ENCODE assay signal across 16 cellular contexts in the genomic region with DNA sequence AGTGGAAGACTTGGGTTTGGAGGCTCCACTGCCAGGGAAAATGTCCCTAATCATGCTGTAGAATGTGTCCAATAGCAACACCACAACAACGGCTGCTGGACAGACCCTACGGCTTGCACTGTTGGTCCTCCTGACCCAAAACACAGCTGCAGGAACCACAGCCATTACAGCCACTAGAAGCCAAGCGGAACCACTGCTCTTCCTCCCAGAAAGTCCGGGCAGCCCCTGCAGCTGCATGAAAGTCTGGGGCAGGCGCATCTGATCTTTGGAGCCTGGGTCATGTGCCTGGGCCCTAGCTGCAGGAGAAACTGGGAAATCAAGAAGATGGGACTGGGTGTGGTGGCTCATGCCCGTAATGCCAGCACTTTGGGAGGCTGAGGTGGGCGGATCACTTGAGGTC.
DNase-seq lines count a peak whose midpoint lies in the region; ATAC-seq lines count a peak whose summit lies in the region.
"Had no signal": no experiment of that assay in that cellular context is flagged by ENCODE, and none has a peak within 500 bp of the region (broad histone marks: within the 10 kb centered on the region; RNA-seq: fewer than 3 reads in every experiment).

No MANE protein-coding gene starts in this region.

- peak overlapping the region in 9 of 11 experiments; percentile 5 to 54 (median 23); a peak in 12 of 22 replicates for H3K4me2 ChIP-seq in BLaER1 treated with 17β-estradiol and CSF1 and Interleukin-3, amounts not matched to agents 10 nM and 100 nM
- peak overlapping the region; percentile 58 for H3K4me2 ChIP-seq in Karpas-422 (ENCODE audit: low read depth, low read length, poor library complexity, severe bottlenecking)

- H3K9me3 Mint-ChIP-seq in stimulated activated memory B cell treated with anti-CD40 and anti-IgM and Interleukin-4, amounts not matched to agents 10 μg/mL and 1 μg/mL and 100 μg/mL, for 72 hours, result no peaks in the 10 kb centered on the region
- H3K9me3 Mint-ChIP-seq: CD14-positive monocyte; CD8-positive, alpha-beta T cell had no signal

- H3K36me3 ChIP-seq in BLaER1 treated with 17β-estradiol and CSF1 and Interleukin-3, amounts not matched to agents 10 nM and 100 nM, result no peaks in the 10 kb centered on the region
- H3K36me3 ChIP-seq in Karpas-422 (ENCODE audit: insufficient read depth, low read length), result no peaks in the 10 kb centered on the region

- H3K4me3 ChIP-seq in BLaER1 treated with 17β-estradiol and CSF1 and Interleukin-3, amounts not matched to agents 10 nM and 100 nM, result no peak overlapping the region
- peak overlapping the region; percentile 33 for H3K4me3 ChIP-seq in Karpas-422 (ENCODE audit: low read length)

- no peak overlapping the region for H3K27ac ChIP-seq in BLaER1 treated with 17β-estradiol and CSF1 and Interleukin-3, amounts not matched to agents 10 nM and 100 nM
- peak overlapping the region; percentile 100 for H3K27ac ChIP-seq in Karpas-422 (ENCODE audit: low read length)

- H3K9me2 ChIP-seq in Karpas-422 (replicated peaks; ENCODE audit: insufficient read depth, low read length), result no peaks in the 10 kb centered on the region

- H3K27me3 ChIP-seq in BLaER1 treated with 17β-estradiol and CSF1 and Interleukin-3, amounts not matched to agents 10 nM and 100 nM, result no peaks in the 10 kb centered on the region
- H3K27me3 ChIP-seq in Karpas-422 (ENCODE audit: low read length), result no peaks in the 10 kb centered on the region

- peaks cover 0 to 12% (median 8%) of the 10 kb centered on the region in 10 experiments; a peak in 13 of 20 replicates for H3K4me1 ChIP-seq in BLaER1 treated with 17β-estradiol and CSF1 and Interleukin-3, amounts not matched to agents 10 nM and 100 nM
- peaks cover 80% of the 10 kb centered on the region for H3K4me1 ChIP-seq in Karpas-422 (ENCODE audit: low read length)

- ATAC-seq in stimulated activated memory B cell treated with anti-CD40 and anti-IgM and Interleukin-4, amounts not matched to agents 10 μg/mL and 1 μg/mL and 100 μg/mL, for 72 hours, result peak; percentile 54
- ATAC-seq in HG02571 (IDR thresholded peaks at IDR 0.05; ENCODE audit: unreplicated experiment), result no peak
- ATAC-seq: CD8-positive, alpha-beta T cell had no signal

- H4K20me1 ChIP-seq in BLaER1 treated with 17β-estradiol and CSF1 and Interleukin-3, amounts not matched to agents 10 nM and 100 nM, result no peaks in the 10 kb centered on the region
- H4K20me1 ChIP-seq in Karpas-422 (ENCODE audit: insufficient read depth, low read depth, low read length), result no peaks in the 10 kb centered on the region

- peak overlapping the region; percentile 14 for H3K27ac Mint-ChIP-seq in stimulated activated memory B cell treated with anti-CD40 and anti-IgM and Interleukin-4, amounts not matched to agents 10 μg/mL and 1 μg/mL and 100 μg/mL, for 72 hours
- H3K27ac Mint-ChIP-seq: CD14-positive monocyte; CD8-positive, alpha-beta T cell had no signal

- H3K9ac ChIP-seq in BLaER1 treated with 17β-estradiol and CSF1 and Interleukin-3, amounts not matched to agents 10 nM and 100 nM, result no peak overlapping the region
- peak overlapping the region; percentile 60 for H3K9ac ChIP-seq in Karpas-422 (ENCODE audit: low read length)

- peak overlapping the region; percentile 48 for H3K4me3 Mint-ChIP-seq in stimulated activated memory B cell treated with anti-CD40 and anti-IgM and Interleukin-4, amounts not matched to agents 10 μg/mL and 1 μg/mL and 100 μg/mL, for 72 hours
- H3K4me3 Mint-ChIP-seq: CD14-positive monocyte; CD8-positive, alpha-beta T cell had no signal

- DNase-seq in Karpas-422 (peak; percentile 75), germinal center (ENCODE audit: low spot score) (peak; percentile 36), NCI-H2029 (lab: John Stamatoyannopoulos, UW) (no peak), GDM1 (lab: John Stamatoyannopoulos, UW) (no peak)
- DNase-seq: ACHN; CD8-positive, alpha-beta T cell; COR-L47; DMS153; DMS79 treated with DMSO at 0.1 percent for 48 hours; GF-D8; IMR-90; KBM-7 had no signal

- H2AFZ ChIP-seq in Karpas-422 (ENCODE audit: low read length), result peak overlapping the region; percentile 69; the same call in 1 of the 2 replicates

- peaks cover 16% of the 10 kb centered on the region for H3K4me1 Mint-ChIP-seq in stimulated activated memory B cell treated with anti-CD40 and anti-IgM and Interleukin-4, amounts not matched to agents 10 μg/mL and 1 μg/mL and 100 μg/mL, for 72 hours
- H3K4me1 Mint-ChIP-seq: CD14-positive monocyte had no signal

- no peaks in the 10 kb centered on the region for H3K79me2 ChIP-seq in Karpas-422 (ENCODE audit: low read length)

- no peaks in the 10 kb centered on the region for H3K9me3 ChIP-seq in BLaER1 treated with 17β-estradiol and CSF1 and Interleukin-3, amounts not matched to agents 10 nM and 100 nM (replicated peaks in 1 of 11)
- no peaks in the 10 kb centered on the region for H3K9me3 ChIP-seq in Karpas-422 (ENCODE audit: low read length)

- peaks cover 24% of the 10 kb centered on the region for H3K27me3 Mint-ChIP-seq in stimulated activated memory B cell treated with anti-CD40 and anti-IgM and Interleukin-4, amounts not matched to agents 10 μg/mL and 1 μg/mL and 100 μg/mL, for 72 hours

- no peaks in the 10 kb centered on the region for H3K36me3 Mint-ChIP-seq in stimulated activated memory B cell treated with anti-CD40 and anti-IgM and Interleukin-4, amounts not matched to agents 10 μg/mL and 1 μg/mL and 100 μg/mL, for 72 hours
- H3K36me3 Mint-ChIP-seq: CD14-positive monocyte; CD8-positive, alpha-beta T cell had no signal

Comparison
In these comparisons a context has a peak if more than half of its experiments do, and no peak if none do; other contexts are left out.
1. DNase-seq: peak in Karpas-422 (single experiment) and germinal center (single experiment); none in NCI-H2029 (single experiment) and GDM1 (single experiment).